In the genomic region with DNA sequence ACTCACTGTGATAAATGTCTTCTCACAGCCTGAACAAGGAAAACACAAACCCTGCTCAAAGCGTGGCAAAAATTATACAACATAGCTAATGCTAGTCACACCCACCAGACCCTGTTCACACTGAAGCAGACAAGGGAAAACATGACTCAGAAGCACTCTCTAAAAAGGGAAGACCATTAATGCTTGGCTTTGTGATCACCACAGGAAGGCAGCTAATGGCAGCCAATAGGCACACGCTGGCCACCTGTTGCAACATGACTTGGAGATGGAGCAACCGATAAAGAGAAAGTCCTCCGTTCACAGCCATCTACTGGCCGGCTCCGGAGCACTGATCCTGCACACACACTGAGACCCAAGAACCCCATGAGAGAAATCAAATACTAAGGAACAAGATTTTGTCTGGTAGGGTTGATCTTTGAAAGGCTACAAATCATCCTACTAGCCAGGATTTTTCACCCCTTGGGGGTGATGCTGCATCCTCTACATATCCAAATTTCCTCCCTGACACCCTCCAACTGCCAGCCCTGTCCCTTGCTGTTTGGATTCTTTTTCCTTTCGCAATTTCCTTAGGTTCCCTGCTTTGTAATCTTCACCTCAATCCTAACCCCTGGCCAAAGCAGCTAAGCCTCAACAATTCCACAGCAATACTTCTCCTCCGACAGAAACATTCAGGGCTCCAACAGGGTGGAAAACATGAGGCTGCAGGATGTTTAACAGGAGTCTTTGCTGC, we compare ENCODE assay signal across 2 cellular contexts.
TF ChIP-seq lines count a peak whose summit lies in the region.

No MANE protein-coding gene starts in this region.

TF ChIP-seq in IMR-90, 13 proteins besides CTCF, POLR2A, EP300 and RAD21:
- TF ChIP-seq MAZ (IDR thresholded peaks at IDR 0.05; ENCODE audit: borderline replicate concordance, low read depth, low read length) = no peak
- TF ChIP-seq MAFK (IDR thresholded peaks at IDR 0.05; ENCODE audit: low read depth, low read length) = no peak
- TF ChIP-seq RFX5 (IDR thresholded peaks at IDR 0.05; ENCODE audit: low read depth, low read length) = no peak
- TF ChIP-seq, protein P1, sequence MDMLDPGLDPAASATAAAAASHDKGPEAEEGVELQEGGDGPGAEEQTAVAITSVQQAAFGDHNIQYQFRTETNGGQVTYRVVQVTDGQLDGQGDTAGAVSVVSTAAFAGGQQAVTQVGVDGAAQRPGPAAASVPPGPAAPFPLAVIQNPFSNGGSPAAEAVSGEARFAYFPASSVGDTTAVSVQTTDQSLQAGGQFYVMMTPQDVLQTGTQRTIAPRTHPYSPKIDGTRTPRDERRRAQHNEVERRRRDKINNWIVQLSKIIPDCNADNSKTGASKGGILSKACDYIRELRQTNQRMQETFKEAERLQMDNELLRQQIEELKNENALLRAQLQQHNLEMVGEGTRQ (IDR thresholded peaks at IDR 0.05; ENCODE audit: low read depth, low read length) = no peak
- TF ChIP-seq RCOR1 (IDR thresholded peaks at IDR 0.05; ENCODE audit: insufficient replicate concordance, low read length) = no peak
- TF ChIP-seq FOS (IDR thresholded peaks at IDR 0.05; ENCODE audit: low read depth, low read length) = no peak
- peak; percentile 93 for TF ChIP-seq CEBPB (IDR thresholded peaks at IDR 0.05; ENCODE audit: low read depth, low read length)
TF ChIP-seq in IMR-90: peak in this region for 1.

TF ChIP-seq in H1, 55 proteins besides CTCF, POLR2A, EP300 and RAD21:
- peak; percentile 68; the same call in 1 of the 2 replicates for TF ChIP-seq CEBPB (IDR thresholded peaks at IDR 0.05; ENCODE audit: low read depth, low read length)
- no peak for TF ChIP-seq YY1 (IDR thresholded peaks at IDR 0.05; ENCODE audit: low read depth, low read length)
- no peak for TF ChIP-seq EZH2 (IDR thresholded peaks at IDR 0.05; ENCODE audit: low read depth, low read length, severe bottlenecking)
- TF ChIP-seq SIRT6 (IDR thresholded peaks at IDR 0.05; ENCODE audit: low read length) = no peak
- no peak for TF ChIP-seq TAF7 (optimal IDR thresholded peaks at IDR 0.05; ENCODE audit: borderline replicate concordance, low read depth, low read length)
- TF ChIP-seq RNF2 (IDR thresholded peaks at IDR 0.05; ENCODE audit: borderline replicate concordance, low read depth, low read length, missing control alignments, poor library complexity, severe bottlenecking) = no peak
